In the genomic region with DNA sequence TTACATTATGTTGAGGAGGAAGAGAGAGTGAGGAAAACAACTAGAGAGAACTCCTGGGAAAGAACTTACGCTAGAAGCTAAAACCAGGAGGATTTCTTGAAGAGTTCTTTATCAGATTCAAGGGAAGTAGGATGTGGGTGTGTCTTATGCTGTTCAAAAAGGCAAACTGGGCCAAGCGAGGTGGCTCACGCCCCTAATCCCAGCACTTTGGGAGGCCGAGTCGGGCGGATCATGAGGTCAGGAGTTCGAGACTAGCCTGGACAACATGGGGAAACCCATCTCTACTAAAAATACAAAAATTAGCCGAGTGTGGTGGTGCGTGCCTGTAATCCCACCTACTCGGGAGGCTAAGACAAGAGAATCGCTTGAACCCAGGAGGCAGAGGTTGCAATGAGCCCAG, we compare ENCODE assay signal across 19 cellular contexts.
"Had no signal": no experiment of that assay in that cellular context is flagged by ENCODE, and none has a peak within 500 bp of the region (broad histone marks: within the 10 kb centered on the region; RNA-seq: fewer than 3 reads in every experiment).

No MANE protein-coding gene starts in this region.

- H3K4me3 Mint-ChIP-seq: endodermal cell; stimulated activated effector memory CD8-positive, alpha-beta T cell treated with anti-CD3 and anti-CD28 coated beads, Interleukin-12 subunit alpha, Interleukin-12 subunit beta, amount 100 ng/mL, for 72 hours; stimulated activated naive CD8-positive, alpha-beta T cell treated with anti-CD3 and anti-CD28 coated beads, Interleukin-15, Interleukin-2, amounts not matched to agents 100 ng/mL and 50 ng/mL, for 24 hours had no signal

- ATAC-seq: heart left ventricle; naive thymus-derived CD8-positive, alpha-beta T cell; psoas muscle; right lobe of liver; stimulated activated effector memory CD8-positive, alpha-beta T cell treated with anti-CD3 and anti-CD28 coated beads, Interleukin-12 subunit alpha, Interleukin-12 subunit beta, amount 100 ng/mL, for 72 hours had no signal

- H3K9me3 ChIP-seq: colonic mucosa, heart left ventricle, neutrophil, psoas muscle, right lobe of liver, testis, tibial nerve had no signal

- H3K9me3 Mint-ChIP-seq: naive thymus-derived CD8-positive, alpha-beta T cell; stimulated activated effector memory CD8-positive, alpha-beta T cell treated with anti-CD3 and anti-CD28 coated beads, Interleukin-12 subunit alpha, Interleukin-12 subunit beta, amount 100 ng/mL, for 72 hours; stimulated activated naive CD8-positive, alpha-beta T cell treated with anti-CD3 and anti-CD28 coated beads, Interleukin-15, Interleukin-2, amounts not matched to agents 100 ng/mL and 50 ng/mL, for 24 hours had no signal

- H3K27ac Mint-ChIP-seq: endodermal cell; stimulated activated effector memory CD8-positive, alpha-beta T cell treated with anti-CD3 and anti-CD28 coated beads, Interleukin-12 subunit alpha, Interleukin-12 subunit beta, amount 100 ng/mL, for 72 hours; stimulated activated naive CD8-positive, alpha-beta T cell treated with anti-CD3 and anti-CD28 coated beads, Interleukin-15, Interleukin-2, amounts not matched to agents 100 ng/mL and 50 ng/mL, for 24 hours had no signal

- H3K27me3 ChIP-seq: colonic mucosa, heart left ventricle, neutrophil, right lobe of liver, testis, tibial nerve had no signal

- H3K36me3 Mint-ChIP-seq: stimulated activated effector memory CD8-positive, alpha-beta T cell treated with anti-CD3 and anti-CD28 coated beads, Interleukin-12 subunit alpha, Interleukin-12 subunit beta, amount 100 ng/mL, for 72 hours had no signal

- H3K4me1 ChIP-seq: right lobe of liver, testis had no signal

- H3K36me3 ChIP-seq: colonic mucosa, heart left ventricle, neutrophil, right lobe of liver, tibial nerve had no signal

- DNase-seq: colonic mucosa; dermis blood vessel endothelial cell; endodermal cell; erythroblast; heart left ventricle; hippocampal formation; kidney glomerular epithelial cell; mammary epithelial cell; naive thymus-derived CD8-positive, alpha-beta T cell; psoas muscle; retina; right lobe of liver; stimulated activated CD4-positive, alpha-beta T cell treated with anti-CD3 and anti-CD28 coated beads, Interleukin-4, amount 100 ng/mL, for 1 hour; stimulated activated CD8-positive, alpha-beta memory T cell treated with anti-CD3 and anti-CD28 coated beads, Interleukin-4, amount 100 ng/mL, for 48 hours; testis had no signal

- H3K27me3 Mint-ChIP-seq: naive thymus-derived CD8-positive, alpha-beta T cell; stimulated activated naive CD8-positive, alpha-beta T cell treated with anti-CD3 and anti-CD28 coated beads, Interleukin-15, Interleukin-2, amounts not matched to agents 100 ng/mL and 50 ng/mL, for 24 hours had no signal

- H3K4me3 ChIP-seq: colonic mucosa, heart left ventricle, psoas muscle, right lobe of liver, testis, tibial nerve had no signal

- H3K27ac ChIP-seq: colonic mucosa, heart left ventricle, neutrophil, psoas muscle, right lobe of liver, testis, tibial nerve had no signal
